Comparison of ENCODE assay signal across 9 cellular contexts in the genomic region with DNA sequence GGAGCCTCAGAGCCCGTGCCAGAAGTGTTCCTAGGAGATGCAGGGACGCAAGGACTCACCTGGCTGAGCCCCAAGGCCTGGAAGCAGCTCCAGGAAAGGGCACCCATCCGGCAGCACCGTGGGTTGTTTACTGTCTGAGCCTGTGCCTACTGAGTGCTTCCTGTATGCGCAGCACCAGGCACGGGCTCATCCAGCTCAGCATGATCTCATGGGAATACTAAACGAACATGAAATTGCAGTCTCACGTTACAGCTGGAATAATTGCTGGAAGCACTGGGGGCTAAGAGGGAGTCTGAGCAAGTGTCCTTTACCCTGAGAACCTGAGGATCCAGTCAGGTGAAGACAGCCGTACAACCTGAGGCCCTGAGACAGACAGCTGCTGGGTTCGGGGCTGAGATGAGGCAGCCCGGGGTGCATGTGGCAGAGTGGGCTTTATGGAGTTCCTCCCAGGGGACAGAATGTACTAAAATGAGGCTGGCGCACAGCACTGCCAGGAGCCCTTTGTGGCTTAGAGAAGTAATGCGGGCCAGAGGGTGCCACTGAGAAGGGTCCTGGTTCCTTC. TPM values are rescaled to one million over a fixed set of nuclear protein-coding genes. Genes with fewer than 3 reads are reported as not detected.
A peak's percentile ranks its signal among the peaks of the same experiment; 100 is the strongest.
DNase-seq lines count a peak whose midpoint lies in the region; ATAC-seq and TF ChIP-seq lines count a peak whose summit lies in the region.
"Had no signal": no experiment of that assay in that cellular context is flagged by ENCODE, and none has a peak within 500 bp of the region (broad histone marks: within the 10 kb centered on the region; RNA-seq: fewer than 3 reads in every experiment).

No MANE protein-coding gene starts in this region.

- peak overlapping the region; percentile 62 to 76 for H3K27ac ChIP-seq in coronary artery
- peak overlapping the region; percentile 83 for H3K27ac ChIP-seq in psoas muscle

- H3K4me1 ChIP-seq in psoas muscle (peaks cover 55% of the 10 kb centered on the region), mucosa of descending colon (ENCODE audit: low read depth) (no peaks in the 10 kb centered on the region)

- ATAC-seq in psoas muscle (peak; percentile 39 to 73 (median 55)), mucosa of descending colon (no peak), HG02763 (IDR thresholded peaks at IDR 0.05; ENCODE audit: unreplicated experiment) (no peak), HG03565 (IDR thresholded peaks at IDR 0.05; ENCODE audit: unreplicated experiment) (no peak)
- ATAC-seq: right cardiac atrium had no signal

- H3K4me3 ChIP-seq in coronary artery (peak overlapping the region; percentile 16), psoas muscle (peak overlapping the region; percentile 7), mucosa of descending colon (no peak overlapping the region)

- TF ChIP-seq CTCF in GM12872 (IDR thresholded peaks at IDR 0.05; ENCODE audit: insufficient read depth, low read depth, low read length) (peak; percentile 43; the same call in 2 of the 3 replicates), coronary artery (IDR thresholded peaks at IDR 0.05) (peak; percentile 13), psoas muscle (IDR thresholded peaks at IDR 0.05) (no peak), mucosa of descending colon (IDR thresholded peaks at IDR 0.05) (no peak)

- peaks cover 0 to 40% of the 10 kb centered on the region in 2 donors for H3K36me3 ChIP-seq in psoas muscle (ENCODE audit: insufficient read depth in 1 of 2, low read depth in 1 of 2)
- H3K36me3 ChIP-seq in mucosa of descending colon (ENCODE audit: low read depth): peaks cover 5% of the 10 kb centered on the region

- peak; percentile 96 for DNase-seq in NCI-H2171 (lab: John Stamatoyannopoulos, UW)
- DNase-seq in coronary artery (ENCODE audit: low spot score): no peak
- peak in 1 of 2 donors; percentile 35 for DNase-seq in psoas muscle
- DNase-seq in mucosa of descending colon: no peak
- DNase-seq in SKM-1 treated with dmso at 0.1 percent for 144 hours (lab: John Stamatoyannopoulos, UW; ENCODE audit: unreplicated experiment): no peak

- no peaks in the 10 kb centered on the region for H3K9me3 ChIP-seq in psoas muscle
- H3K9me3 ChIP-seq in mucosa of descending colon: no peaks in the 10 kb centered on the region

- intact Hi-C loops in psoas muscle (cut with DNase I): loop anchor here (2.0 to 10.0 kb wide), 3 partner anchors 116 to 253 kb away; no protein-coding TSS in a partner anchor
- intact Hi-C loops in mucosa of descending colon (cut with DNase I, micrococcal nuclease): loop anchor here in 1 of 2 donors (10.0 kb wide), 1 partner anchor 111 kb away; no protein-coding TSS in a partner anchor

- 7 to 22% (median 10%) methylated on average over 13 of the region's 13 CpGs for WGBS in psoas muscle, 3 donors

- no peaks in the 10 kb centered on the region for H3K27me3 ChIP-seq in psoas muscle (ENCODE audit: insufficient read depth in 3 of 3, low read length in 2 of 3)

RNA-seq across cellular contexts. Expression of a gene that starts 5.4 kb away (rescaled TPM):
- total RNA-seq in psoas muscle (1 to 10 TPM in 1 of 4 donors, under 1 TPM in 3; 0.27 to 1.1 (median 0.79) TPM), mucosa of descending colon (1 to 10 TPM in 1 of 3 donors, under 1 TPM in 2; 0.61 to 2.3 (median 0.80) TPM)
- 1 to 10 TPM; 1.1 TPM for polyA plus RNA-seq in psoas muscle

RNA-seq across cellular contexts. Expression of a gene that starts 10.4 kb away (rescaled TPM):
- total RNA-seq in psoas muscle: 10 to 100 TPM; 27.6 to 34.7 (median 31.6) TPM
- polyA plus RNA-seq in psoas muscle: 10 to 100 TPM; 55.0 to 98.6 (median 67.3) TPM
- 100 to 1,000 TPM in 2 of 3 donors, 10 to 100 TPM in 1; 96.9 to 175 (median 139) TPM for total RNA-seq in mucosa of descending colon

RNA-seq across cellular contexts. Expression of a gene that starts 17.7 kb away (rescaled TPM):
- 10 to 100 TPM in 2 of 4 donors, 1 to 10 TPM in 2; 5.9 to 15.1 (median 10.2) TPM for total RNA-seq in psoas muscle
- polyA plus RNA-seq in psoas muscle: 1 to 10 TPM; 4.1 to 8.6 (median 4.7) TPM
- 10 to 100 TPM in 1 of 3 donors, 1 to 10 TPM in 2; 2.2 to 20.3 (median 9.4) TPM for total RNA-seq in mucosa of descending colon

RNA-seq across cellular contexts. Expression of a gene that starts 33.2 kb away (rescaled TPM):
- total RNA-seq in psoas muscle (10 to 100 TPM; 11.3 to 18.8 (median 16.4) TPM), mucosa of descending colon (10 to 100 TPM; 33.8 to 43.3 (median 38.1) TPM)
- 10 to 100 TPM in 2 of 3 donors, 1 to 10 TPM in 1; 9.6 to 16.9 (median 11.0) TPM for polyA plus RNA-seq in psoas muscle

RNA-seq across cellular contexts. Expression of a gene that starts 41.6 kb away (rescaled TPM):
- 1 to 10 TPM in 1 of 4 donors, under 1 TPM in 1, not detected in 2; 0.77 to 1.1 TPM for total RNA-seq in psoas muscle
- polyA plus RNA-seq in psoas muscle: under 1 TPM; 0.23 to 0.38 (median 0.37) TPM
- total RNA-seq in mucosa of descending colon: under 1 TPM in 2 of 3 donors, not detected in 1; 0.49 to 0.99 TPM

Comparison
In these comparisons a context has a peak if more than half of its experiments do, and no peak if none do; other contexts are left out.
1. CTCF ChIP-seq: peak in GM12872 (single experiment) and coronary artery (single experiment); none in psoas muscle (single experiment) and mucosa of descending colon (single experiment).
2. ATAC-seq: peak in psoas muscle (4 of 4); none in mucosa of descending colon (single experiment), HG02763 (single experiment) and HG03565 (single experiment).